8 cellular contexts compared by ENCODE assay signal in the genomic region with DNA sequence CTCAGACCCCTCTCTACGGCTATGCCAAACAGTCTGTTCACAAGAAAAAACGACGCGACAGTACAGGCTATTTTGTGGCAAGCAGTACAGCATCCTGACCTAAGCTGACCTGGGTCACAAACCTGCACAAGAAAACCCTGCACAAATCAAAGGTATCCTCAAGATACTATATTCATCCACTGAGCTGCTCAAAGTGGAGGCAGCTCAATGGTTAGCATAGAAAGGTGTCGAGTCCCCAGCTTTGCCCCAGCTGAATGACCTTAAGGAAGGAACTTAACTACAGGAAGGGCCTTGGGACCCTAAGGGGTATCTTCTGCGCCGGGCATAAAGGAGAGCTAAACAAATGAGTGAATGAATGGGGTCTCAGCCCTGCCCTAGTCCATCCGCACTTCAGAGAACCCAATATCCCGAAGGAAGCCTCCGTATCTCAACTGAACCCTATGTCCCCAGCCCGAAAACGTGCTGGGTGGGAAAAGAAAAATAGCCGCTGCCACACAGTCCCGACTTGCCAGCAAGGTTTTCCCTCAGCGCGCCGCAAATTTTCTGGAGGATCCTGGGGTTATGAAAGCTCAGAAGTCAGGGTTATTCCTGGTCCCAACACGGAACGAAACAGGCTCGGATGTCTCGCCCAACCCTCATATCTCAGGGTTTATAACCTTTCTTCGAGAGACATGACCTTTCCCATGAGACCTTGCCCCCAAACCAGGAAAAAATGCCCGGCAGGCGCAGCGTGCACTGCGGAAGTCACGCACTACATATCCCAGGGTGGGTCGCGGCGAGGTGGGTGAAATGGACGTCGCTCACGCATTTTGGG. TPM values are rescaled to one million over a fixed set of nuclear protein-coding genes. Genes with fewer than 3 reads are reported as not detected.
DNase-seq lines count a peak whose midpoint lies in the region; ATAC-seq, FAIRE-seq and TF ChIP-seq lines count a peak whose summit lies in the region.

Gene FASTKD1 (minus strand): TSS at position 706 of the 814 bp plus-strand sequence. CDS start 1,836 bp downstream, outside the sequence.

- TF ChIP-seq CTCF in kidney (IDR thresholded peaks at IDR 0.05; ENCODE audit: borderline replicate concordance, extremely low read depth, insufficient read depth): no peak

- intact Hi-C loops in kidney (cut with DNase I): no loop called here

- DNase-seq in AG08395 (ENCODE audit: low spot score) (peak; percentile 93), NCI-H446 treated with DMSO at 0.1 percent for 48 hours (lab: John Stamatoyannopoulos, UW) (peak; percentile 82), cerebellar nuclear complex (lab: John Stamatoyannopoulos, UW) (peak; percentile 43 to 83), kidney (peak; percentile 95)
- peak; percentile 94 for DNase-seq in stimulated activated CD4-positive, alpha-beta T cell treated with anti-CD3 and anti-CD28 coated beads, Interleukin-15, amount 100 ng/mL, for 24 hours

- peak within 1 kb of the TSS; percentile 37 to 44 for H3K9ac ChIP-seq in kidney (ENCODE audit: low read length in 2 of 2)

- peak within 1 kb of the TSS; percentile 74 to 81 for H3K4me3 ChIP-seq in kidney (ENCODE audit: low read length in 2 of 2)

- peak within 1 kb of the TSS in 1 of 2 donors; percentile 59 for H3K27ac ChIP-seq in kidney (ENCODE audit: low read depth in 2 of 2, low read length in 2 of 2)

- ATAC-seq in GM19023 (IDR thresholded peaks at IDR 0.05; ENCODE audit: unreplicated experiment): peak; percentile 99
- ATAC-seq in HG03280 (IDR thresholded peaks at IDR 0.05; ENCODE audit: unreplicated experiment): peak; percentile 99
- peak; percentile 100 for ATAC-seq in activated CD4-positive, CD25-positive, alpha-beta regulatory T cell treated with anti-CD3 and anti-CD28 coated beads, Interleukin-2, amount 50 U/mL, for 24 hours

- H3K36me3 ChIP-seq in kidney (ENCODE audit: control insufficient read depth in 1 of 2, insufficient read depth in 2 of 2, low read length in 2 of 2): no peaks in the 10 kb centered on the region

- FAIRE-seq in kidney (lab: Jason Lieb, UNC): no peak

- H3K9me3 ChIP-seq in kidney (ENCODE audit: control insufficient read depth in 1 of 2, low read length in 2 of 2): no peaks in the 10 kb centered on the region

- peaks cover 0 to 4% of the 10 kb centered on the region in 2 donors for H3K4me1 ChIP-seq in kidney (ENCODE audit: control insufficient read depth in 1 of 2, insufficient read depth in 1 of 2, low read depth in 1 of 2, low read length in 2 of 2)

RNA-seq across cellular contexts. Expression of gene FASTKD1, which starts in this region (rescaled TPM):
- total RNA-seq in kidney: 24.2 TPM
- polyA plus RNA-seq in kidney (ENCODE audit: insufficient read depth, low read depth, low replicate concordance): 49.8 TPM
